Comparison of ENCODE assay signal across 1 cellular context in the genomic region with DNA sequence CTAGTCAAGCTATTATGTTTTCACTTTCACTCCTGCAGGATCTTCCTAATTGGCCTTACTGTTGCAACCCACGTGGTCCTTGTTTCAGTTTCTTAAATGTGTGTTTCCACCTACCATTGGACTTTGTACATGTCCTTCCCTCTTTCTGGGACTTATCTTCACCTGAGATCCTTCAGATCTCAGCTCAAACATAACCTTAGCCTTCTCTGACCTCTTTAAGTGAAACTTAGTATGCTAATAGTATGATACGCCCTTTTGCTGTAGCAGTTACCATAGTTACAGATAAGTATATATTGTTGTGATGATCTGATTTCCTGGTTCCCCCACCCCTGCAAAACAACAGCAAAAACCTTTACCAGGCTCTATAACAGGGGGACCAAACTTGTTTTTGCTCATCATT.
TF ChIP-seq lines count a peak whose summit lies in the region.

No MANE protein-coding gene starts in this region.

TF ChIP-seq in GM23338, 12 proteins besides CTCF, POLR2A, EP300 and RAD21:
- TF ChIP-seq POLR2AphosphoS5 (IDR thresholded peaks at IDR 0.05; ENCODE audit: low read depth) (no peak), CREB1 (CRISPR knock-in tag; IDR thresholded peaks at IDR 0.05; ENCODE audit: low read depth) (no peak), NANOG (IDR thresholded peaks at IDR 0.05; ENCODE audit: borderline replicate concordance) (no peak), EZH2phosphoT487 (IDR thresholded peaks at IDR 0.05; ENCODE audit: unreplicated experiment) (no peak), JUNB (IDR thresholded peaks at IDR 0.05; ENCODE audit: unreplicated experiment) (no peak)
- TF ChIP-seq, protein P1, sequence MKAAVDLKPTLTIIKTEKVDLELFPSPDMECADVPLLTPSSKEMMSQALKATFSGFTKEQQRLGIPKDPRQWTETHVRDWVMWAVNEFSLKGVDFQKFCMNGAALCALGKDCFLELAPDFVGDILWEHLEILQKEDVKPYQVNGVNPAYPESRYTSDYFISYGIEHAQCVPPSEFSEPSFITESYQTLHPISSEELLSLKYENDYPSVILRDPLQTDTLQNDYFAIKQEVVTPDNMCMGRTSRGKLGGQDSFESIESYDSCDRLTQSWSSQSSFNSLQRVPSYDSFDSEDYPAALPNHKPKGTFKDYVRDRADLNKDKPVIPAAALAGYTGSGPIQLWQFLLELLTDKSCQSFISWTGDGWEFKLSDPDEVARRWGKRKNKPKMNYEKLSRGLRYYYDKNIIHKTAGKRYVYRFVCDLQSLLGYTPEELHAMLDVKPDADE (IDR thresholded peaks at IDR 0.05), result no peak
- TF ChIP-seq, protein P2, sequence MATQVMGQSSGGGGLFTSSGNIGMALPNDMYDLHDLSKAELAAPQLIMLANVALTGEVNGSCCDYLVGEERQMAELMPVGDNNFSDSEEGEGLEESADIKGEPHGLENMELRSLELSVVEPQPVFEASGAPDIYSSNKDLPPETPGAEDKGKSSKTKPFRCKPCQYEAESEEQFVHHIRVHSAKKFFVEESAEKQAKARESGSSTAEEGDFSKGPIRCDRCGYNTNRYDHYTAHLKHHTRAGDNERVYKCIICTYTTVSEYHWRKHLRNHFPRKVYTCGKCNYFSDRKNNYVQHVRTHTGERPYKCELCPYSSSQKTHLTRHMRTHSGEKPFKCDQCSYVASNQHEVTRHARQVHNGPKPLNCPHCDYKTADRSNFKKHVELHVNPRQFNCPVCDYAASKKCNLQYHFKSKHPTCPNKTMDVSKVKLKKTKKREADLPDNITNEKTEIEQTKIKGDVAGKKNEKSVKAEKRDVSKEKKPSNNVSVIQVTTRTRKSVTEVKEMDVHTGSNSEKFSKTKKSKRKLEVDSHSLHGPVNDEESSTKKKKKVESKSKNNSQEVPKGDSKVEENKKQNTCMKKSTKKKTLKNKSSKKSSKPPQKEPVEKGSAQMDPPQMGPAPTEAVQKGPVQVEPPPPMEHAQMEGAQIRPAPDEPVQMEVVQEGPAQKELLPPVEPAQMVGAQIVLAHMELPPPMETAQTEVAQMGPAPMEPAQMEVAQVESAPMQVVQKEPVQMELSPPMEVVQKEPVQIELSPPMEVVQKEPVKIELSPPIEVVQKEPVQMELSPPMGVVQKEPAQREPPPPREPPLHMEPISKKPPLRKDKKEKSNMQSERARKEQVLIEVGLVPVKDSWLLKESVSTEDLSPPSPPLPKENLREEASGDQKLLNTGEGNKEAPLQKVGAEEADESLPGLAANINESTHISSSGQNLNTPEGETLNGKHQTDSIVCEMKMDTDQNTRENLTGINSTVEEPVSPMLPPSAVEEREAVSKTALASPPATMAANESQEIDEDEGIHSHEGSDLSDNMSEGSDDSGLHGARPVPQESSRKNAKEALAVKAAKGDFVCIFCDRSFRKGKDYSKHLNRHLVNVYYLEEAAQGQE (IDR thresholded peaks at IDR 0.05; ENCODE audit: unreplicated experiment), result no peak
- TF ChIP-seq, protein P3, sequence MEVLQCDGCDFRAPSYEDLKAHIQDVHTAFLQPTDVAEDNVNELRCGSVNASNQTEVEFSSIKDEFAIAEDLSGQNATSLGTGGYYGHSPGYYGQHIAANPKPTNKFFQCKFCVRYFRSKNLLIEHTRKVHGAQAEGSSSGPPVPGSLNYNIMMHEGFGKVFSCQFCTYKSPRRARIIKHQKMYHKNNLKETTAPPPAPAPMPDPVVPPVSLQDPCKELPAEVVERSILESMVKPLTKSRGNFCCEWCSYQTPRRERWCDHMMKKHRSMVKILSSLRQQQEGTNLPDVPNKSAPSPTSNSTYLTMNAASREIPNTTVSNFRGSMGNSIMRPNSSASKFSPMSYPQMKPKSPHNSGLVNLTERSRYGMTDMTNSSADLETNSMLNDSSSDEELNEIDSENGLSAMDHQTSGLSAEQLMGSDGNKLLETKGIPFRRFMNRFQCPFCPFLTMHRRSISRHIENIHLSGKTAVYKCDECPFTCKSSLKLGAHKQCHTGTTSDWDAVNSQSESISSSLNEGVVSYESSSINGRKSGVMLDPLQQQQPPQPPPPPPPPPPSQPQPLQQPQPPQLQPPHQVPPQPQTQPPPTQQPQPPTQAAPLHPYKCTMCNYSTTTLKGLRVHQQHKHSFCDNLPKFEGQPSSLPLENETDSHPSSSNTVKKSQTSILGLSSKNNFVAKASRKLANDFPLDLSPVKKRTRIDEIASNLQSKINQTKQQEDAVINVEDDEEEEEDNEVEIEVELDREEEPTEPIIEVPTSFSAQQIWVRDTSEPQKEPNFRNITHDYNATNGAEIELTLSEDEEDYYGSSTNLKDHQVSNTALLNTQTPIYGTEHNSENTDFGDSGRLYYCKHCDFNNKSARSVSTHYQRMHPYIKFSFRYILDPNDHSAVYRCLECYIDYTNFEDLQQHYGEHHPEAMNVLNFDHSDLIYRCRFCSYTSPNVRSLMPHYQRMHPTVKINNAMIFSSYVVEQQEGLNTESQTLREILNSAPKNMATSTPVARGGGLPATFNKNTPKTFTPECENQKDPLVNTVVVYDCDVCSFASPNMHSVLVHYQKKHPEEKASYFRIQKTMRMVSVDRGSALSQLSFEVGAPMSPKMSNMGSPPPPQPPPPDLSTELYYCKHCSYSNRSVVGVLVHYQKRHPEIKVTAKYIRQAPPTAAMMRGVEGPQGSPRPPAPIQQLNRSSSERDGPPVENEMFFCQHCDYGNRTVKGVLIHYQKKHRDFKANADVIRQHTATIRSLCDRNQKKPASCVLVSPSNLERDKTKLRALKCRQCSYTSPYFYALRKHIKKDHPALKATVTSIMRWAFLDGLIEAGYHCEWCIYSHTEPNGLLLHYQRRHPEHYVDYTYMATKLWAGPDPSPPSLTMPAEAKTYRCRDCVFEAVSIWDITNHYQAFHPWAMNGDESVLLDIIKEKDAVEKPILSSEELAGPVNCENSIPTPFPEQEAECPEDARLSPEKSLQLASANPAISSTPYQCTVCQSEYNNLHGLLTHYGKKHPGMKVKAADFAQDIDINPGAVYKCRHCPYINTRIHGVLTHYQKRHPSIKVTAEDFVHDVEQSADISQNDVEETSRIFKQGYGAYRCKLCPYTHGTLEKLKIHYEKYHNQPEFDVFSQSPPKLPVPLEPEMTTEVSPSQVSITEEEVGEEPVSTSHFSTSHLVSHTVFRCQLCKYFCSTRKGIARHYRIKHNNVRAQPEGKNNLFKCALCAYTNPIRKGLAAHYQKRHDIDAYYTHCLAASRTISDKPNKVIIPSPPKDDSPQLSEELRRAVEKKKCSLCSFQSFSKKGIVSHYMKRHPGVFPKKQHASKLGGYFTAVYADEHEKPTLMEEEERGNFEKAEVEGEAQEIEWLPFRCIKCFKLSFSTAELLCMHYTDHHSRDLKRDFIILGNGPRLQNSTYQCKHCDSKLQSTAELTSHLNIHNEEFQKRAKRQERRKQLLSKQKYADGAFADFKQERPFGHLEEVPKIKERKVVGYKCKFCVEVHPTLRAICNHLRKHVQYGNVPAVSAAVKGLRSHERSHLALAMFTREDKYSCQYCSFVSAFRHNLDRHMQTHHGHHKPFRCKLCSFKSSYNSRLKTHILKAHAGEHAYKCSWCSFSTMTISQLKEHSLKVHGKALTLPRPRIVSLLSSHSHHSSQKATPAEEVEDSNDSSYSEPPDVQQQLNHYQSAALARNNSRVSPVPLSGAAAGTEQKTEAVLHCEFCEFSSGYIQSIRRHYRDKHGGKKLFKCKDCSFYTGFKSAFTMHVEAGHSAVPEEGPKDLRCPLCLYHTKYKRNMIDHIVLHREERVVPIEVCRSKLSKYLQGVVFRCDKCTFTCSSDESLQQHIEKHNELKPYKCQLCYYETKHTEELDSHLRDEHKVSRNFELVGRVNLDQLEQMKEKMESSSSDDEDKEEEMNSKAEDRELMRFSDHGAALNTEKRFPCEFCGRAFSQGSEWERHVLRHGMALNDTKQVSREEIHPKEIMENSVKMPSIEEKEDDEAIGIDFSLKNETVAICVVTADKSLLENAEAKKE (CRISPR knock-in tag; IDR thresholded peaks at IDR 0.05), result no peak
